In the genomic region with DNA sequence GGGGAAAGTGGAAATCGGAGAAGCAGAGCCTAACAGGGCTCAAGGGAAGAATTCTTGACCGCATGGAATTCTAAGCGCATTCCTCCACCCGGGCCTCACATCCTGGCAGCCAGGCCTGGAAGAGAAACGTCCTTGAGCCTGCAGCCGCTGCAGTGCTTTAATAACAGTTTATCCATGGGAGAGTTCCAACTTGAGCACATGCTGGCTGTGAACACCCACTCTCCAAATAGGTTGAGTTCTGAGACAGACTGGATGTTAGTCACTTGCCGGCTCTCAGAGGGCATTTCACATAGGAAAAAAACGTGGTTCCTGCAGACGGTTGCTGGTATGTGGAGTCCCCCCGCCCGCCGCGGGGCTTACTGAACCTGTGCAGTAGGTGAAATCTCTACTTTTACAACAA, we compare ENCODE assay signal across 9 cellular contexts.
DNase-seq lines count a peak whose midpoint lies in the region; ATAC-seq and TF ChIP-seq lines count a peak whose summit lies in the region.
"Had no signal": no experiment of that assay in that cellular context is flagged by ENCODE, and none has a peak within 500 bp of the region (broad histone marks: within the 10 kb centered on the region; RNA-seq: fewer than 3 reads in every experiment).

No MANE protein-coding gene starts in this region.

- no peak for TF ChIP-seq CTCF in cardiac fibroblast (IDR thresholded peaks at IDR 0.05; ENCODE audit: low read depth, low read length)
- TF ChIP-seq CTCF in upper lobe of left lung (IDR thresholded peaks at IDR 0.05): no peak

- TF ChIP-seq POLR2A in upper lobe of left lung (IDR thresholded peaks at IDR 0.05): no peak

- intact Hi-C loops in left colon (cut with DNase I, micrococcal nuclease): loop anchor here in 1 of 2 donors (5.0 kb wide), 1 partner anchor 166 kb away; a partner anchor contains a TSS

- peak; percentile 58 for DNase-seq in DMS 273 (lab: John Stamatoyannopoulos, UW; ENCODE audit: unreplicated experiment)
- DNase-seq in DMS 273 treated with DMSO at 0.1 percent for 48 hours (lab: John Stamatoyannopoulos, UW): no peak
- DNase-seq in cardiac fibroblast (ENCODE audit: low read depth in 2 of 2): peak; percentile 99
- peak; percentile 29 to 54 for DNase-seq in left colon
- DNase-seq in upper lobe of left lung: peak; percentile 63 to 74
- no peak for DNase-seq in NCI-H1092 (lab: John Stamatoyannopoulos, UW)
- DNase-seq in OCI-M2 (lab: John Stamatoyannopoulos, UW; ENCODE audit: unreplicated experiment): no peak
- no peak for DNase-seq in stimulated activated naive CD4-positive, alpha-beta T cell (lab: John Stamatoyannopoulos, UW)

- TF ChIP-seq EP300 in upper lobe of left lung (IDR thresholded peaks at IDR 0.05): peak in 2 of 4 donors; percentile 47 to 52

- H3K4me1 ChIP-seq in upper lobe of left lung: peaks cover 44 to 67% (median 61%) of the 10 kb centered on the region in 4 donors

- H3K27ac ChIP-seq in upper lobe of left lung: peak overlapping the region; percentile 37 to 82 (median 48)
- H3K27ac ChIP-seq: 22Rv1 had no signal

- H3K4me3 ChIP-seq in cardiac fibroblast (replicated peaks in 1 of 2; ENCODE audit: low read depth in 2 of 2, low read length in 2 of 2): peak overlapping the region in 1 of 2 donors; percentile 8
- no peak overlapping the region for H3K4me3 ChIP-seq in upper lobe of left lung

- no peaks in the 10 kb centered on the region for H3K27me3 ChIP-seq in upper lobe of left lung

- H3K9me3 ChIP-seq in upper lobe of left lung: no peaks in the 10 kb centered on the region

- ATAC-seq in left colon (no peak), upper lobe of left lung (ENCODE audit: low FRiP score in 2 of 2) (peak; percentile 80 to 84)

- WGBS in upper lobe of left lung, 2 donors: 14 to 35% methylated on average over 13 of the region's 13 CpGs

- no peaks in the 10 kb centered on the region for H3K36me3 ChIP-seq in upper lobe of left lung

Comparison
In these comparisons a context has a peak if more than half of its experiments do, and no peak if none do; other contexts are left out.
1. DNase-seq: peak in DMS 273 (single experiment), cardiac fibroblast (2 of 2), left colon (2 of 2) and upper lobe of left lung (2 of 2); none in DMS 273 treated with DMSO at 0.1 percent for 48 hours (single experiment), NCI-H1092 (single experiment), OCI-M2 (single experiment) and stimulated activated naive CD4-positive, alpha-beta T cell (0 of 6).